ENCODE assay signal across 9 cellular contexts in the genomic region with DNA sequence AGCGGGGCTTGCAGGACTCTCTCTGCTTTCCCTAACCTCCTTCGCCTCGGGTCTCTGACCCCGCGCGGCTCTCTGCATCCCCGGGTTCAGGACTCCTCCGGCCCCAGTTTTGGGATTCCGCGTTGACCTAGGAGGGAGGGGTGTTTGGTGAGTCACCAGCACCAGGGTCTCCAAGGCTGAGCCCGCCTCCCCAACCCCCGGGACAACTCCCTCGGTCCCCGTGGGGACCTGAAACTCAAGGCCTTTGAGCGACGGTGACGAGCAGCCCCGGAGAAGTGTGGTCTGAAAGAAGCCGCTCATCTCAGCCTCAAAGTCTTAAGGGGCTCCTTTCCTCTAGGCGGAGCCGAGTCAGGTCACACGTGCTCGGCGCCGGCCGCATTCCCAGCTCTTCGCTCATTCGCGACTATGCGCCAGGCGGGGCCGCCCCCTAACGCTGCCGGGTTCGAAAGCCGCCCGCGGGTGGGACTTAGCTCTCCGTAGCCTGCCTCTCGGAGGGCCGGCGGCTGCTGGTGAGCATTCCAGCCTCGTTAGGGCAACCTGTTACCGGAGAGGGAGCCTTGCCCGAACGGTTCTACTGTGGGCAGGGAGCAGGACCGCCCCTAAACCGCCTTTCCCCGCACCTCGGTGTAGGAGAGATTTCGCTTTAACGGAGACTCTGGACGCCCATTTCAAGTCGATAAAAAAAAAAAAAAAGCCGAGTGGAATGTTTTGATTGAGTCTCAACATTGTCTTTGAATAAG. TPM values are rescaled to one million over a fixed set of nuclear protein-coding genes. Genes with fewer than 3 reads are reported as not detected.
DNase-seq lines count a peak whose midpoint lies in the region; FAIRE-seq and TF ChIP-seq lines count a peak whose summit lies in the region.
"Had no signal": no experiment of that assay in that cellular context is flagged by ENCODE, and none has a peak within 500 bp of the region (broad histone marks: within the 10 kb centered on the region; RNA-seq: fewer than 3 reads in every experiment).

No MANE protein-coding gene starts in this region.

- FAIRE-seq in HTR-8/SVneo (lab: Jason Lieb, UNC) = no peak
- no peak for FAIRE-seq in astrocyte (lab: Jason Lieb, UNC)
- FAIRE-seq: bronchial epithelial cell had no signal

- H3K79me2 ChIP-seq in astrocyte (ENCODE audit: insufficient read depth, low read length) = no peaks in the 10 kb centered on the region

- H4K20me1 ChIP-seq in astrocyte (ENCODE audit: insufficient read depth, low read length) = no peaks in the 10 kb centered on the region

- H3K9ac ChIP-seq in astrocyte (ENCODE audit: low read length) = no peak overlapping the region

- peak overlapping the region; percentile 41 for H3K4me3 ChIP-seq in astrocyte (ENCODE audit: insufficient read depth, low read depth, low read length)
- peak overlapping the region in 3 of 4 donors; percentile 7 to 43 (median 28) for H3K4me3 ChIP-seq in transverse colon

- H3K4me3 Mint-ChIP-seq in astrocyte (ENCODE audit: unreplicated experiment) = no peak overlapping the region

- no peaks in the 10 kb centered on the region for H3K4me1 Mint-ChIP-seq in astrocyte (ENCODE audit: low read depth, unreplicated experiment)

- H3K27ac ChIP-seq in astrocyte (ENCODE audit: low read depth, low read length) = no peak overlapping the region
- no peak overlapping the region for H3K27ac ChIP-seq in transverse colon

- TF ChIP-seq CTCF in astrocyte (IDR thresholded peaks at IDR 0.05; ENCODE audit: insufficient read depth, low read depth, low read length) (no peak), transverse colon (IDR thresholded peaks at IDR 0.05) (no peak)

- intact Hi-C loops in transverse colon (cut with DNase I; ENCODE audit: low total_unique reads) = no loop called here

- H3K9me3 ChIP-seq in astrocyte (ENCODE audit: insufficient read depth, low read depth, low read length) = peaks cover 9% of the 10 kb centered on the region
- no peaks in the 10 kb centered on the region for H3K9me3 ChIP-seq in transverse colon

- 4 to 10% methylated on average over 9 to 37 of the region's 55 CpGs for WGBS in transverse colon (ENCODE audit: low coverage in 1 of 2), 2 donors

- H3K4me2 ChIP-seq in astrocyte (ENCODE audit: low read length) = peak overlapping the region; percentile 81

- H3K27me3 ChIP-seq in astrocyte (ENCODE audit: insufficient read depth, low read length) (peaks cover 94% of the 10 kb centered on the region), transverse colon (peaks cover 100% of the 10 kb centered on the region)

- TF ChIP-seq POLR2A in transverse colon (IDR thresholded peaks at IDR 0.05) = no peak

- H3K4me1 ChIP-seq in astrocyte (ENCODE audit: insufficient read depth, low read length) (peaks cover 4% of the 10 kb centered on the region), transverse colon (peaks cover 4 to 28% (median 22%) of the 10 kb centered on the region in 4 donors)

- no peaks in the 10 kb centered on the region for H3K36me3 Mint-ChIP-seq in astrocyte (ENCODE audit: low read depth, unreplicated experiment)

- DNase-seq in stimulated activated CD4-positive, alpha-beta T cell treated with anti-CD3 and anti-CD28 coated beads, Interleukin-1b, Interleukin-23, amount 100 ng/mL, for 48 hours = peak; percentile 18
- DNase-seq in stimulated activated CD4-positive, alpha-beta T cell treated with anti-CD3 and anti-CD28 coated beads, Interleukin-2, amount 100 ng/mL, for 48 hours = no peak
- DNase-seq in HTR-8/SVneo (ENCODE audit: insufficient read length, low spot score) = peak; percentile 22
- DNase-seq in astrocyte (ENCODE audit: low read depth) = peak; percentile 6
- peak; percentile 78 for DNase-seq in left kidney (ENCODE audit: low read depth, low spot score)
- no peak for DNase-seq in transverse colon
- DNase-seq in NOMO-1 (lab: John Stamatoyannopoulos, UW; ENCODE audit: unreplicated experiment in 2 of 2) = no peak
- no peak for DNase-seq in NCI-H2081 (lab: John Stamatoyannopoulos, UW)

- no peak overlapping the region for H3K27ac Mint-ChIP-seq in astrocyte (ENCODE audit: unreplicated experiment)

- peaks cover 4% of the 10 kb centered on the region for H3K9me3 Mint-ChIP-seq in astrocyte (ENCODE audit: unreplicated experiment)

- in situ Hi-C loops in transverse colon (cut with MboI; ENCODE audit: low pct_ligation_motif_present in 1 of 4, low pct_unique_long_range_greater_than_20kb in 1 of 4, low sequenced_read_pairs in 3 of 4) = no loop called here

- TF ChIP-seq EP300 in transverse colon (IDR thresholded peaks at IDR 0.05; ENCODE audit: low read depth) = no peak

- H3K36me3 ChIP-seq in astrocyte (ENCODE audit: insufficient read depth, low read length) (no peaks in the 10 kb centered on the region), transverse colon (no peaks in the 10 kb centered on the region)

- peaks cover 86% of the 10 kb centered on the region for H3K27me3 Mint-ChIP-seq in astrocyte (ENCODE audit: low read depth, unreplicated experiment)

- peak overlapping the region; percentile 67 for H2AFZ ChIP-seq in astrocyte (ENCODE audit: low read depth, low read length)

RNA-seq across cellular contexts. Expression of a gene that starts 3.0 kb away (rescaled TPM):
- not detected in 2 replicates for total RNA-seq in astrocyte
- total RNA-seq in transverse colon = not detected
- total RNA-seq: bronchial epithelial cell had no signal

RNA-seq across cellular contexts. Expression of a gene that starts 35.1 kb away (rescaled TPM):
- total RNA-seq in astrocyte (51.5 and 51.8 TPM in 2 replicates), transverse colon (100 to 1,000 TPM in 1 of 4 donors, 10 to 100 TPM in 3; 47.0 to 104 (median 63.6) TPM)

Comparison
In these comparisons a context has a peak if more than half of its experiments do, and no peak if none do; other contexts are left out.
1. DNase-seq: peak in stimulated activated CD4-positive, alpha-beta T cell treated with anti-CD3 and anti-CD28 coated beads, Interleukin-1b, Interleukin-23, amount 100 ng/mL, for 48 hours (single experiment), HTR-8/SVneo (single experiment), astrocyte (single experiment) and left kidney (single experiment); none in stimulated activated CD4-positive, alpha-beta T cell treated with anti-CD3 and anti-CD28 coated beads, Interleukin-2, amount 100 ng/mL, for 48 hours (0 of 2), transverse colon (single experiment), NOMO-1 (0 of 2) and NCI-H2081 (0 of 2).